In genomic region chr5:141705503-141705902, GRCh38 we compare ENCODE assay signal across 28 cellular contexts.
"Had no signal": no experiment of that assay in that cellular context is flagged by ENCODE, and none has a peak within 500 bp of the region (broad histone marks: within the 10 kb centered on the region; RNA-seq: fewer than 3 reads in every experiment).

No MANE protein-coding gene starts in this region.

- H3K36me3 ChIP-seq: ascending aorta, SJSA1 had no signal

- DNase-seq: activated CD4-positive, alpha-beta T cell treated with anti-CD3 and anti-CD28 coated beads for 4 hours; activated CD4-positive, alpha-beta T cell treated with anti-CD3 and anti-CD28 coated beads, Interleukin-2, amount 50 U/mL, for 1 hour; activated CD8-positive, alpha-beta T cell treated with anti-CD3 and anti-CD28 coated beads for 36 hours; activated effector memory CD4-positive, alpha-beta T cell treated with anti-CD3 and anti-CD28 coated beads, Interleukin-2, amount 50 U/mL, for 16 hours; activated naive CD4-positive, alpha-beta T cell; activated naive CD4-positive, alpha-beta T cell treated with anti-CD3 and anti-CD28 coated beads, Interleukin-2, amount 50 U/mL, for 16 hours; activated naive CD8-positive, alpha-beta T cell treated with anti-CD3 and anti-CD28 coated beads for 36 hours; activated T-cell treated with anti-CD3 and anti-CD28 coated beads, Interleukin-2, amount 50 U/mL, for 1 hour; activated T-cell treated with anti-CD3 and anti-CD28 coated beads, Interleukin-2, amount 50 U/mL, for 72 hours; amniotic stem cell; caudate nucleus; cerebellar nuclear complex; MV-4-11; NCI-H1092; NCI-H1436 treated with DMSO at 0.1 percent for 48 hours; NCI-H1694 treated with DMSO at 0.1 percent for 48 hours; NCI-H2029; NCI-H2171; NCI-H510A; NCI-H526; NCI-H748 treated with DMSO at 0.1 percent for 48 hours; OCI-M1; Right ventricle myocardium superior; SK-N-SH had no signal

- H3K4me3 ChIP-seq: ascending aorta, SJSA1 had no signal

- H3K27ac ChIP-seq: ascending aorta, KMS-11, SJSA1 had no signal

- FAIRE-seq: TTC549 had no signal

- H3K9me3 ChIP-seq: ascending aorta, SK-N-SH had no signal
